In genomic region chr5:14167211-14167845, GRCh38 we compare ENCODE assay signal across 8 cellular contexts. TPM values are rescaled to one million over a fixed set of nuclear protein-coding genes. Genes with fewer than 3 reads are reported as not detected.
DNase-seq lines count a peak whose midpoint lies in the region; ATAC-seq and TF ChIP-seq lines count a peak whose summit lies in the region.
"Had no signal": no experiment of that assay in that cellular context is flagged by ENCODE, and none has a peak within 500 bp of the region (broad histone marks: within the 10 kb centered on the region; RNA-seq: fewer than 3 reads in every experiment).

No MANE protein-coding gene starts in this region.

- peak overlapping the region; percentile 46 to 84 for H4K8ac ChIP-seq in IMR-90 (ENCODE audit: low read depth in 2 of 2, low read length in 2 of 2)

- peaks cover 0 to 20% of the 10 kb centered on the region in 2 experiments; a peak in 2 of 4 replicates for H3K79me1 ChIP-seq in IMR-90 (ENCODE audit: low read depth in 1 of 2, low read length in 2 of 2)

- peak overlapping the region; percentile 84 for H3K23ac ChIP-seq in IMR-90 (ENCODE audit: low read depth, low read length)

- no peaks in the 10 kb centered on the region for H3K27me3 ChIP-seq in IMR-90 (ENCODE audit: control insufficient read depth, insufficient read depth, low read length)
- H3K27me3 ChIP-seq in stomach = no peaks in the 10 kb centered on the region
- H3K27me3 ChIP-seq in effector memory CD4-positive, alpha-beta T cell (replicated peaks; ENCODE audit: control insufficient read depth, insufficient read depth, low read length, poor library complexity, severe bottlenecking) = no peaks in the 10 kb centered on the region

- H3K9ac ChIP-seq in IMR-90 (ENCODE audit: low read depth, low read length) = no peak overlapping the region; the same call in 1 of the 2 replicates

- intact Hi-C loops in IMR-90 (cut with micrococcal nuclease) = no loop called here
- intact Hi-C loops in stomach (cut with DNase I; ENCODE audit: low total_unique reads) = no loop called here

- H3K36me3 ChIP-seq in IMR-90 (ENCODE audit: control insufficient read depth, insufficient read depth, low read length) (peaks cover 18% of the 10 kb centered on the region), stomach (no peaks in the 10 kb centered on the region)
- no peaks in the 10 kb centered on the region for H3K36me3 ChIP-seq in effector memory CD4-positive, alpha-beta T cell (ENCODE audit: control insufficient read depth, insufficient read depth, low read length)

- POLR2A ChIA-PET in IMR-90 (lab: Charles Lee; ENCODE audit: unreplicated experiment) = no interaction called here

- DNase-seq in IMR-90 = peak; percentile 70
- DNase-seq in epithelial cell of esophagus (ENCODE audit: low read depth) = peak; percentile 66
- no peak for DNase-seq in stomach
- no peak for DNase-seq in iPS-NIHi7 (ENCODE audit: extremely low spot score)
- no peak for DNase-seq in stimulated activated CD8-positive, alpha-beta memory T cell treated with anti-CD3 and anti-CD28 coated beads, Interleukin-4, amount 100 ng/mL, for 48 hours
- no peak for DNase-seq in effector memory CD4-positive, alpha-beta T cell
- DNase-seq: right cardiac atrium had no signal

- no peak overlapping the region for H3K4me3 ChIP-seq in IMR-90 (ENCODE audit: insufficient read depth, low read depth, low read length)
- H3K4me3 ChIP-seq in epithelial cell of esophagus (ENCODE audit: low read length) = no peak overlapping the region
- H3K4me3 ChIP-seq in stomach = no peak overlapping the region
- H3K4me3 ChIP-seq in effector memory CD4-positive, alpha-beta T cell (ENCODE audit: insufficient read depth, low read depth, low read length, poor library complexity, severe bottlenecking) = no peak overlapping the region

- H4K20me1 ChIP-seq in IMR-90 (ENCODE audit: insufficient read depth, low read length) = peaks cover 87% of the 10 kb centered on the region

- no peak overlapping the region for H2AFZ ChIP-seq in IMR-90 (replicated peaks; ENCODE audit: low read length, poor library complexity)

- no peak for TF ChIP-seq RAD21 in IMR-90 (IDR thresholded peaks at IDR 0.05; ENCODE audit: low read length)

- peak overlapping the region; percentile 48 for H4K91ac ChIP-seq in IMR-90 (ENCODE audit: insufficient read depth, low read depth, low read length)

- TF ChIP-seq CTCF in IMR-90 (conservative IDR thresholded peaks at IDR 0.05; ENCODE audit: low read depth, low read length) (no peak), epithelial cell of esophagus (IDR thresholded peaks at IDR 0.05; ENCODE audit: insufficient read depth, low read depth, low read length, missing control alignments) (no peak), stomach (IDR thresholded peaks at IDR 0.05) (no peak)

- no peak overlapping the region; the same call in 1 of the 2 replicates for H3K56ac ChIP-seq in IMR-90 (ENCODE audit: extremely low read depth, insufficient read depth, low read length)

- no peak overlapping the region for H2AK9ac ChIP-seq in IMR-90 (replicated peaks; ENCODE audit: low read depth, low read length, poor library complexity)

- peak overlapping the region; percentile 90 for H2BK5ac ChIP-seq in IMR-90 (ENCODE audit: low read depth, low read length, poor library complexity, severe bottlenecking)

- WGBS in IMR-90 (ENCODE audit: extremely low coverage in 2 of 2, insufficient read length in 1 of 2), 2 experiments = no CpG with 5 or more reads among the region's 5 CpGs
- 34 to 53% (median 45%) methylated on average over 5 of the region's 5 CpGs for WGBS in stomach, 5 donors

- peak overlapping the region; percentile 61 for H3K4ac ChIP-seq in IMR-90 (ENCODE audit: low read depth, low read length)

- CTCF ChIA-PET in IMR-90 (lab: Yijun Ruan, JAX) = no interaction called here

- in situ Hi-C loops in IMR-90 (cut with MboI; ENCODE audit: low sequenced_read_pairs) = no loop called here

- TF ChIP-seq POLR2A in IMR-90 (IDR thresholded peaks at IDR 0.05; ENCODE audit: low read depth, low read length) (no peak), stomach (IDR thresholded peaks at IDR 0.05) (no peak)

- peak overlapping the region; percentile 2; the same call in 1 of the 2 replicates for H2BK20ac ChIP-seq in IMR-90 (ENCODE audit: low read depth, low read length)

- 0 out of 2 replicates have a peak overlapping the region, but pooled peaks have one; percentile 26 for H2AK5ac ChIP-seq in IMR-90 (ENCODE audit: low read depth, low read length)

- BruUV-seq in IMR-90 (replicated peaks; lab: Mats Ljungman, UMichigan) = no TSS peak

- H3K4me1 ChIP-seq in IMR-90 (ENCODE audit: control insufficient read depth, insufficient read depth, low read length) = peaks cover 32% of the 10 kb centered on the region
- H3K4me1 ChIP-seq in stomach = peaks cover 16 to 80% (median 42%) of the 10 kb centered on the region in 4 donors
- no peaks in the 10 kb centered on the region for H3K4me1 ChIP-seq in effector memory CD4-positive, alpha-beta T cell (ENCODE audit: control insufficient read depth, insufficient read depth, low read length, poor library complexity, severe bottlenecking)

- ATAC-seq in GM19463 (IDR thresholded peaks at IDR 0.05; ENCODE audit: unreplicated experiment) = peak; percentile 41
- ATAC-seq in IMR-90 (ENCODE audit: low read depth) = 0 out of 2 replicates have a peak, but pooled peaks have one; percentile 14

- peak overlapping the region; percentile 60 for H3K14ac ChIP-seq in IMR-90 (replicated peaks; ENCODE audit: low read depth, low read length)

- H2BK15ac ChIP-seq in IMR-90 (ENCODE audit: low read depth, low read length) = peak overlapping the region; percentile 46; the same call in 1 of the 3 replicates

- peak overlapping the region; percentile 72 for H3K18ac ChIP-seq in IMR-90 (ENCODE audit: low read depth, low read length)

- no peak for TF ChIP-seq EP300 in stomach (IDR thresholded peaks at IDR 0.05)

- H3K9me3 ChIP-seq in IMR-90 (ENCODE audit: control insufficient read depth, insufficient read depth, low read length) = peaks cover 2% of the 10 kb centered on the region; the same call in 1 of the 2 replicates
- H3K9me3 ChIP-seq in stomach = peaks cover 0 to 4% (median 0%) of the 10 kb centered on the region in 4 donors
- H3K9me3 ChIP-seq in effector memory CD4-positive, alpha-beta T cell (ENCODE audit: control insufficient read depth, low read length) = no peaks in the 10 kb centered on the region

- H3K4me2 ChIP-seq in IMR-90 (ENCODE audit: low read depth, low read length) = peak overlapping the region; percentile 27

- H2BK120ac ChIP-seq in IMR-90 (ENCODE audit: low read depth, low read length) = peak overlapping the region; percentile 78

- H3K9me1 ChIP-seq in IMR-90 (ENCODE audit: insufficient read depth, low read length) = peaks cover 25% of the 10 kb centered on the region

- peak overlapping the region; percentile 74; the same call in 1 of the 2 replicates for H4K5ac ChIP-seq in IMR-90 (ENCODE audit: low read depth, low read length)

- peak overlapping the region; percentile 89 for H3K27ac ChIP-seq in IMR-90 (ENCODE audit: insufficient read depth, low read length)
- peak overlapping the region in 3 of 5 donors; percentile 13 to 33 (median 31) for H3K27ac ChIP-seq in stomach
- no peak overlapping the region for H3K27ac ChIP-seq in effector memory CD4-positive, alpha-beta T cell (ENCODE audit: insufficient read depth, low read length, poor library complexity, severe bottlenecking)

- dilution Hi-C loops in IMR-90 (cut with HindIII; ENCODE audit: low sequenced_read_pairs, unreplicated experiment) = no loop called here

TF ChIP-seq in IMR-90, 13 proteins besides CTCF, POLR2A, EP300 and RAD21:
- TF ChIP-seq USF2 (IDR thresholded peaks at IDR 0.05; ENCODE audit: low read depth, low read length) = peak; percentile 26; the same call in 1 of the 2 replicates
- no peak for TF ChIP-seq BHLHE40 (IDR thresholded peaks at IDR 0.05; ENCODE audit: low read depth, low read length)
- peak; percentile 47; the same call in 1 of the 2 replicates for TF ChIP-seq MXI1 (IDR thresholded peaks at IDR 0.05; ENCODE audit: borderline replicate concordance, low read depth, low read length)

RNA-seq across cellular contexts. Expression of gene TRIO, which starts 24.2 kb away (rescaled TPM):
- total RNA-seq in IMR-90 (2012; rRNA removed) (487 and 522 TPM in 2 replicates), stomach (100 to 1,000 TPM in 4 of 5 donors, 10 to 100 TPM in 1; 67.1 to 558 (median 199) TPM)
- polyA plus RNA-seq in IMR-90 (2012; rRNA removed) (206 and 225 TPM in 2 replicates), stomach (10 to 100 TPM in 2 of 3 donors, 1 to 10 TPM in 1; 9.9 to 20.8 (median 15.3) TPM)
- polyA plus RNA-seq in IMR-90 (2012; cell fraction: cytosol; rRNA removed) = 126 and 196 TPM in 2 replicates
- polyA plus RNA-seq in IMR-90 (2012; cell fraction: nucleus; rRNA removed; ENCODE audit: low replicate concordance) = 1,045 and 1,428 TPM in 2 replicates

Comparison
In these comparisons a context has a peak if more than half of its experiments do, and no peak if none do; other contexts are left out.
1. DNase-seq: peak in IMR-90 (single experiment) and epithelial cell of esophagus (single experiment); none in stomach (single experiment), iPS-NIHi7 (single experiment), stimulated activated CD8-positive, alpha-beta memory T cell treated with anti-CD3 and anti-CD28 coated beads, Interleukin-4, amount 100 ng/mL, for 48 hours (single experiment) and effector memory CD4-positive, alpha-beta T cell (0 of 3).